8 cellular contexts compared by ENCODE assay signal in the genomic region with DNA sequence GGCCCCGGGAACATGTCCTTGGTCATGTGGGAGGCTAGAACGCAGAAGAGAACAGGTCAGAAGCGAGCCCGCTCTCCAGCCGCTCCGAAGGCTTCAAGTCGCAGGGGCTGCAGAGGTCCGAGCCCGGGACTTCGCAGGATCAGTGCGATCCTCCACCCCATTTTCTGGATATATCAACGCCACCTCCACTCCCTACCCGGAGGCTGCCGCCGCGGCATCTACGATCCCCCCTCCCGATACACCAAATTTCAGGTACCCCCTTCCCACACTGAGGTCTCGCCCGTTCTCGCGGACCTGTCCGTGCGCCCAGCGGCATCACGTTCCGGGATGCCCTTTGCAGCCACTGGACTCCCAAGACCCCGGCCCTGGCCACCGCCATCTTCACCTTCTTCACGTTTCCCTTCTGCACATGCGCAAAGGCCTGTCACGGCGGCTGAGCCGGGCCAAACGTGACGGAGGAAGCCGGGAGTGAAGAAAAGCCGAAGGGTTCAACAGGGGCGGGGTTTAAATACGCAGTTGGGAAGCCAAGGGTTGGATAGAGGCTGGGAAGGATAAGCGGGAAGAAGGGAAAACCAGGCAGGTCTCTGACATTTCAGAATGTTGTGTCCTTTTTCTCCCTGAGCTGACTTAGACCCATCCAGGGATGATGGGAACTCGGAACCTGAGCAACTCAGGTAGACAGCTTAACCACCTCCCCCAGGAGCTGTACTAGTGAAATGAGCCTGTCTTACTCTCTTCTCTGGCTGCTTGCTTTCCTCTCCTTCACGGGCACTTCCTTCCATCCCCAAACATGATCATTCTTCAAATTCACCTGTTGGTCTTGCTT. TPM values are rescaled to one million over a fixed set of nuclear protein-coding genes. Genes with fewer than 3 reads are reported as not detected.
DNase-seq lines count a peak whose midpoint lies in the region; ATAC-seq and TF ChIP-seq lines count a peak whose summit lies in the region.

A gene (minus strand): TSS at position 399 of the 826 bp plus-strand sequence. CDS start 20 bp downstream, at position 379.

- peaks cover 29% of the 10 kb centered on the region for H3K36me3 Mint-ChIP-seq in activated naive CD4-positive, alpha-beta T cell treated with anti-CD3 and anti-CD28 coated beads, Interleukin-2, amount 10 ng/mL, durations not matched to agents 7 days and 5 days

- peak within 1 kb of the TSS; percentile 82 for H3K4me3 Mint-ChIP-seq in activated naive CD4-positive, alpha-beta T cell treated with anti-CD3 and anti-CD28 coated beads, Interleukin-2, amount 10 ng/mL, durations not matched to agents 7 days and 5 days

- H3K4me1 ChIP-seq in gastroesophageal sphincter, result peaks cover 4 to 35% (median 8%) of the 10 kb centered on the region in 3 donors

- H3K27me3 Mint-ChIP-seq in activated naive CD4-positive, alpha-beta T cell treated with anti-CD3 and anti-CD28 coated beads, Interleukin-2, amount 10 ng/mL, durations not matched to agents 7 days and 5 days, result no peaks in the 10 kb centered on the region

- no peak for TF ChIP-seq EP300 in gastroesophageal sphincter (IDR thresholded peaks at IDR 0.05)

- peaks cover 0 to 33% of the 10 kb centered on the region in 2 donors for H3K36me3 ChIP-seq in gastroesophageal sphincter

- TF ChIP-seq CTCF in gastroesophageal sphincter (IDR thresholded peaks at IDR 0.05), result peak in 1 of 4 experiments; percentile 16

- DNase-seq in COR-L47 (lab: John Stamatoyannopoulos, UW) (peak; percentile 61), NCI-H1092 (lab: John Stamatoyannopoulos, UW) (peak; percentile 78), nucleus accumbens (lab: John Stamatoyannopoulos, UW) (peak; percentile 25 to 96 (median 84)), substantia nigra (lab: John Stamatoyannopoulos, UW) (peak; percentile 18 to 92 (median 81))
- peak; percentile 90 for DNase-seq in activated naive CD4-positive, alpha-beta T cell treated with anti-CD3 and anti-CD28 coated beads, Interleukin-2, amount 10 ng/mL, durations not matched to agents 7 days and 5 days

- ATAC-seq in GM21717 (IDR thresholded peaks at IDR 0.05; ENCODE audit: unreplicated experiment), result peak; percentile 47
- peak; percentile 93 for ATAC-seq in SK-N-SH treated with all-trans-retinoic acid at 6 μM for 48 hours
- peak; percentile 88 for ATAC-seq in gastroesophageal sphincter

- TF ChIP-seq POLR2A in gastroesophageal sphincter (IDR thresholded peaks at IDR 0.05), result peak; percentile 48 to 53

- H3K4me1 Mint-ChIP-seq in activated naive CD4-positive, alpha-beta T cell treated with anti-CD3 and anti-CD28 coated beads, Interleukin-2, amount 10 ng/mL, durations not matched to agents 7 days and 5 days, result peaks cover 48% of the 10 kb centered on the region

- CTCF ChIA-PET in activated naive CD4-positive, alpha-beta T cell treated with anti-CD3 and anti-CD28 coated beads, Interleukin-2, amount 10 ng/mL, durations not matched to agents 7 days and 5 days (lab: Charles Lee), result interaction anchor here (0.6 to 3.9 kb wide), 3 partner anchors 9 to 91 kb away, joined by 3 to 32 read pairs (median 3); no protein-coding TSS in a partner anchor

- peak within 1 kb of the TSS; percentile 31 to 91 (median 90) for H3K27ac ChIP-seq in gastroesophageal sphincter
- H3K27ac ChIP-seq in substantia nigra (ENCODE audit: low read depth, low read length, poor library complexity, severe bottlenecking), result peak within 1 kb of the TSS; percentile 90

- H3K4me3 ChIP-seq in gastroesophageal sphincter, result peak within 1 kb of the TSS; percentile 68 to 95

- no peaks in the 10 kb centered on the region for H3K9me3 ChIP-seq in gastroesophageal sphincter

- H3K9me3 Mint-ChIP-seq in activated naive CD4-positive, alpha-beta T cell treated with anti-CD3 and anti-CD28 coated beads, Interleukin-2, amount 10 ng/mL, durations not matched to agents 7 days and 5 days, result peaks cover 4% of the 10 kb centered on the region

- peak within 1 kb of the TSS; percentile 93 for H3K27ac Mint-ChIP-seq in activated naive CD4-positive, alpha-beta T cell treated with anti-CD3 and anti-CD28 coated beads, Interleukin-2, amount 10 ng/mL, durations not matched to agents 7 days and 5 days

- no peaks in the 10 kb centered on the region for H3K27me3 ChIP-seq in gastroesophageal sphincter

- WGBS in gastroesophageal sphincter (ENCODE audit: low coverage in 1 of 2), 2 donors, result 1 to 2% methylated on average over 10 to 11 of the region's 43 CpGs

TF ChIP-seq in SK-N-SH treated with all-trans-retinoic acid at 6 μM for 48 hours, 23 proteins besides CTCF, POLR2A, EP300 and RAD21 (continues in another document):
- TF ChIP-seq ZC3H10 (CRISPR knock-in tag; IDR thresholded peaks at IDR 0.05) (no peak), CSDC2 (CRISPR knock-in tag; IDR thresholded peaks at IDR 0.05) (no peak), ZFP3 (CRISPR knock-in tag; IDR thresholded peaks at IDR 0.05) (no peak), TOX (CRISPR knock-in tag; IDR thresholded peaks at IDR 0.05; ENCODE audit: borderline replicate concordance) (no peak), BACH2 (CRISPR knock-in tag; IDR thresholded peaks at IDR 0.05; ENCODE audit: borderline replicate concordance) (no peak), ARNTL (CRISPR knock-in tag; IDR thresholded peaks at IDR 0.05; ENCODE audit: borderline replicate concordance, low read depth) (no peak), SNAI2 (CRISPR knock-in tag; IDR thresholded peaks at IDR 0.05) (no peak), TCF4 (CRISPR knock-in tag; IDR thresholded peaks at IDR 0.05; ENCODE audit: borderline replicate concordance) (no peak)
- TF ChIP-seq, protein P1, sequence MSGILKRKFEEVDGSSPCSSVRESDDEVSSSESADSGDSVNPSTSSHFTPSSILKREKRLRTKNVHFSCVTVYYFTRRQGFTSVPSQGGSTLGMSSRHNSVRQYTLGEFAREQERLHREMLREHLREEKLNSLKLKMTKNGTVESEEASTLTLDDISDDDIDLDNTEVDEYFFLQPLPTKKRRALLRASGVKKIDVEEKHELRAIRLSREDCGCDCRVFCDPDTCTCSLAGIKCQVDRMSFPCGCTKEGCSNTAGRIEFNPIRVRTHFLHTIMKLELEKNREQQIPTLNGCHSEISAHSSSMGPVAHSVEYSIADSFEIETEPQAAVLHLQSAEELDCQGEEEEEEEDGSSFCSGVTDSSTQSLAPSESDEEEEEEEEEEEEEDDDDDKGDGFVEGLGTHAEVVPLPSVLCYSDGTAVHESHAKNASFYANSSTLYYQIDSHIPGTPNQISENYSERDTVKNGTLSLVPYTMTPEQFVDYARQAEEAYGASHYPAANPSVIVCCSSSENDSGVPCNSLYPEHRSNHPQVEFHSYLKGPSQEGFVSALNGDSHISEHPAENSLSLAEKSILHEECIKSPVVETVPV (CRISPR knock-in tag; IDR thresholded peaks at IDR 0.05), result no peak
- TF ChIP-seq, protein P2, sequence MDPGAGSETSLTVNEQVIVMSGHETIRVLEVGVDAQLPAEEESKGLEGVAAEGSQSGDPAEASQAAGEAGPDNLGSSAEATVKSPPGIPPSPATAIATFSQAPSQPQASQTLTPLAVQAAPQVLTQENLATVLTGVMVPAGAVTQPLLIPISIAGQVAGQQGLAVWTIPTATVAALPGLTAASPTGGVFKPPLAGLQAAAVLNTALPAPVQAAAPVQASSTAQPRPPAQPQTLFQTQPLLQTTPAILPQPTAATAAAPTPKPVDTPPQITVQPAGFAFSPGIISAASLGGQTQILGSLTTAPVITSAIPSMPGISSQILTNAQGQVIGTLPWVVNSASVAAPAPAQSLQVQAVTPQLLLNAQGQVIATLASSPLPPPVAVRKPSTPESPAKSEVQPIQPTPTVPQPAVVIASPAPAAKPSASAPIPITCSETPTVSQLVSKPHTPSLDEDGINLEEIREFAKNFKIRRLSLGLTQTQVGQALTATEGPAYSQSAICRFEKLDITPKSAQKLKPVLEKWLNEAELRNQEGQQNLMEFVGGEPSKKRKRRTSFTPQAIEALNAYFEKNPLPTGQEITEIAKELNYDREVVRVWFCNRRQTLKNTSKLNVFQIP (CRISPR knock-in tag; IDR thresholded peaks at IDR 0.05; ENCODE audit: borderline replicate concordance, low read depth), result no peak
- TF ChIP-seq, protein P3, sequence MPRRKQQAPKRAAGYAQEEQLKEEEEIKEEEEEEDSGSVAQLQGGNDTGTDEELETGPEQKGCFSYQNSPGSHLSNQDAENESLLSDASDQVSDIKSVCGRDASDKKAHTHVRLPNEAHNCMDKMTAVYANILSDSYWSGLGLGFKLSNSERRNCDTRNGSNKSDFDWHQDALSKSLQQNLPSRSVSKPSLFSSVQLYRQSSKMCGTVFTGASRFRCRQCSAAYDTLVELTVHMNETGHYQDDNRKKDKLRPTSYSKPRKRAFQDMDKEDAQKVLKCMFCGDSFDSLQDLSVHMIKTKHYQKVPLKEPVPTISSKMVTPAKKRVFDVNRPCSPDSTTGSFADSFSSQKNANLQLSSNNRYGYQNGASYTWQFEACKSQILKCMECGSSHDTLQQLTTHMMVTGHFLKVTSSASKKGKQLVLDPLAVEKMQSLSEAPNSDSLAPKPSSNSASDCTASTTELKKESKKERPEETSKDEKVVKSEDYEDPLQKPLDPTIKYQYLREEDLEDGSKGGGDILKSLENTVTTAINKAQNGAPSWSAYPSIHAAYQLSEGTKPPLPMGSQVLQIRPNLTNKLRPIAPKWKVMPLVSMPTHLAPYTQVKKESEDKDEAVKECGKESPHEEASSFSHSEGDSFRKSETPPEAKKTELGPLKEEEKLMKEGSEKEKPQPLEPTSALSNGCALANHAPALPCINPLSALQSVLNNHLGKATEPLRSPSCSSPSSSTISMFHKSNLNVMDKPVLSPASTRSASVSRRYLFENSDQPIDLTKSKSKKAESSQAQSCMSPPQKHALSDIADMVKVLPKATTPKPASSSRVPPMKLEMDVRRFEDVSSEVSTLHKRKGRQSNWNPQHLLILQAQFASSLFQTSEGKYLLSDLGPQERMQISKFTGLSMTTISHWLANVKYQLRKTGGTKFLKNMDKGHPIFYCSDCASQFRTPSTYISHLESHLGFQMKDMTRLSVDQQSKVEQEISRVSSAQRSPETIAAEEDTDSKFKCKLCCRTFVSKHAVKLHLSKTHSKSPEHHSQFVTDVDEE (CRISPR knock-in tag; IDR thresholded peaks at IDR 0.05), result no peak
- TF ChIP-seq, protein P4, sequence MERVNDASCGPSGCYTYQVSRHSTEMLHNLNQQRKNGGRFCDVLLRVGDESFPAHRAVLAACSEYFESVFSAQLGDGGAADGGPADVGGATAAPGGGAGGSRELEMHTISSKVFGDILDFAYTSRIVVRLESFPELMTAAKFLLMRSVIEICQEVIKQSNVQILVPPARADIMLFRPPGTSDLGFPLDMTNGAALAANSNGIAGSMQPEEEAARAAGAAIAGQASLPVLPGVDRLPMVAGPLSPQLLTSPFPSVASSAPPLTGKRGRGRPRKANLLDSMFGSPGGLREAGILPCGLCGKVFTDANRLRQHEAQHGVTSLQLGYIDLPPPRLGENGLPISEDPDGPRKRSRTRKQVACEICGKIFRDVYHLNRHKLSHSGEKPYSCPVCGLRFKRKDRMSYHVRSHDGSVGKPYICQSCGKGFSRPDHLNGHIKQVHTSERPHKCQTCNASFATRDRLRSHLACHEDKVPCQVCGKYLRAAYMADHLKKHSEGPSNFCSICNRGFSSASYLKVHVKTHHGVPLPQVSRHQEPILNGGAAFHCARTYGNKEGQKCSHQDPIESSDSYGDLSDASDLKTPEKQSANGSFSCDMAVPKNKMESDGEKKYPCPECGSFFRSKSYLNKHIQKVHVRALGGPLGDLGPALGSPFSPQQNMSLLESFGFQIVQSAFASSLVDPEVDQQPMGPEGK (CRISPR knock-in tag; IDR thresholded peaks at IDR 0.05; ENCODE audit: borderline replicate concordance), result no peak

RNA-seq across cellular contexts. Expression of the gene that starts here (rescaled TPM):
- total RNA-seq in gastroesophageal sphincter, result 100 to 1,000 TPM; 268 to 317 (median 283) TPM

Comparison
In these comparisons a context has a peak if more than half of its experiments do, and no peak if none do; other contexts are left out.
1. Peak in every context shown above with its lines: DNase-seq, ATAC-seq, H3K4me3 ChIP-seq and H3K27ac ChIP-seq.